ENCODE assay signal across 8 cellular contexts in genomic region chr2:153299217-153299616, GRCh38.
"Had no signal": no experiment of that assay in that cellular context is flagged by ENCODE, and none has a peak within 500 bp of the region (broad histone marks: within the 10 kb centered on the region; RNA-seq: fewer than 3 reads in every experiment).

No MANE protein-coding gene starts in this region.

- H3K27me3 Mint-ChIP-seq: IgD-negative memory B cell had no signal

- H3K27ac ChIP-seq: HL-60 had no signal

- H3K4me1 ChIP-seq: HAP-1 had no signal

- H3K36me3 ChIP-seq: HAP-1 had no signal

- H3K4me1 Mint-ChIP-seq: IgD-negative memory B cell had no signal

- H2AFZ ChIP-seq: GM23338 had no signal

- H3K9me3 Mint-ChIP-seq: GM23338 had no signal

- H3K36me3 Mint-ChIP-seq: IgD-negative memory B cell had no signal

- DNase-seq: H7, HFFc6 had no signal

- H3K27ac Mint-ChIP-seq: GM23338, HFFc6, IgD-negative memory B cell had no signal

- H3K4me2 ChIP-seq: GM23338 had no signal

- ATAC-seq: GM23338, HCT116, HepG2 had no signal

- H3K9me3 ChIP-seq: HAP-1 had no signal

- H3K4me3 ChIP-seq: GM23338, HAP-1 had no signal

- H3K4me3 Mint-ChIP-seq: GM23338, HFFc6, IgD-negative memory B cell had no signal
